In the genomic region with DNA sequence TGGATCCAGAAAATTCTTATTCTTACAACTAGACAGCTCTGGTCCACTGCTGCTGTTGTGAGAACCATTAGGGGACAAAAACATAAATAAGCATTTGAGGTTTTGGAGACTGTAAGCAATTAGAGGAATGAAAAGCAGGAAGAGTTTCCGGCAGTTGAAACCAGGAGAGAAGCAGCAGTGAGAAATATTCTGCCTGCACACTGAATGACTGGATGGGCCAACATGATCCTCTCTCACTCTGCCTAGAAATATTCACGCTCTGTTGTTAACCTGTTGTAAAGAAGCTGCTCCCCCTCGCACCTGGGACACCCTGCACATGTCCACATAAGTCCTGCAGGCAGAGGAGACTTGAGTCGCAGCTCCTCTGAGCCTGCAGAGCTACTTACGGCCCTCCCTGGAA, we compare ENCODE assay signal across 25 cellular contexts.
DNase-seq lines count a peak whose midpoint lies in the region; ATAC-seq, FAIRE-seq and TF ChIP-seq lines count a peak whose summit lies in the region.
"Had no signal": no experiment of that assay in that cellular context is flagged by ENCODE, and none has a peak within 500 bp of the region (broad histone marks: within the 10 kb centered on the region; RNA-seq: fewer than 3 reads in every experiment).

No MANE protein-coding gene starts in this region.

- no peak overlapping the region for H4K5ac ChIP-seq in H1 (ENCODE audit: insufficient read length, low read depth, low read length)

- no peak overlapping the region for H4K8ac ChIP-seq in H1 (ENCODE audit: extremely low read depth, insufficient read depth, low read length)

- WGBS in H1 (ENCODE audit: extremely low coverage in 1 of 2, insufficient coverage in 1 of 2, insufficient read length in 1 of 2, insufficient replicate concordance in 2 of 2, low coverage in 1 of 2, low lambda C conversion rate in 2 of 2, missing lambda C conversion rate in 1 of 2), 2 experiments, result 92% methylated on average over 5 of the region's 5 CpGs; no CpG with 5 or more reads in 1 of the 2 experiments

- no peak for TF ChIP-seq RAD21 in H1 (IDR thresholded peaks at IDR 0.05 in 1 of 2, conservative IDR thresholded peaks at IDR 0.05 in 1 of 2; ENCODE audit: low read depth in 2 of 2, low read length in 2 of 2)

- H3K23me2 ChIP-seq in H1 (ENCODE audit: low read depth, low read length), result no peaks in the 10 kb centered on the region

- H3K9ac ChIP-seq in SK-N-MC (ENCODE audit: insufficient read length) (peak overlapping the region; percentile 89), H1 (replicated peaks in 1 of 4; ENCODE audit: extremely low read depth in 1 of 4, low read depth in 3 of 4, low read length in 3 of 4) (no peak overlapping the region)

- peaks cover 19% of the 10 kb centered on the region for H3K4me1 Mint-ChIP-seq in GM23338
- H3K4me1 Mint-ChIP-seq in activated CD4-positive, alpha-beta memory T cell treated with anti-CD3 and anti-CD28 coated beads for 36 hours (ENCODE audit: low read depth), result peaks cover 41% of the 10 kb centered on the region

- no peaks in the 10 kb centered on the region for H3K79me1 ChIP-seq in H1 (ENCODE audit: low read depth, low read length)

- TF ChIP-seq EP300 in H1 (IDR thresholded peaks at IDR 0.05; ENCODE audit: borderline replicate concordance in 1 of 2, low read depth in 2 of 2, low read length in 2 of 2), result no peak

- TF ChIP-seq CTCF in GM23338 (conservative IDR thresholded peaks at IDR 0.05; ENCODE audit: low read depth in 2 of 2), result no peak
- no peak for TF ChIP-seq CTCF in H1 (IDR thresholded peaks at IDR 0.05; ENCODE audit: control extremely low read depth in 1 of 3, insufficient read depth in 1 of 3, low read depth in 1 of 3, low read length in 3 of 3)
- TF ChIP-seq CTCF in osteoblast (IDR thresholded peaks at IDR 0.05; ENCODE audit: extremely low read depth, low read depth, low read length), result no peak

- no peaks in the 10 kb centered on the region for H3K9me2 ChIP-seq in GM23338 (ENCODE audit: insufficient read depth)

- no peak overlapping the region for H2BK5ac ChIP-seq in H1 (ENCODE audit: low read depth, low read length)

- POLR2A ChIA-PET in H1 (lab: Charles Lee; ENCODE audit: partially characterized antibody), result no interaction called here
- POLR2A ChIA-PET in activated CD4-positive, alpha-beta memory T cell treated with anti-CD3 and anti-CD28 coated beads for 36 hours (lab: Charles Lee), result interaction anchor here (1.6 kb wide), 1 partner anchor 28 kb away, joined by 5 read pairs; no protein-coding TSS in a partner anchor

- no peak for TF ChIP-seq POLR2A in H1 (IDR thresholded peaks at IDR 0.05; ENCODE audit: control extremely low read depth in 1 of 2, low read depth in 2 of 2, low read length in 2 of 2)

- no peak overlapping the region for H3K23ac ChIP-seq in H1 (ENCODE audit: insufficient read length)

- DNase-seq in GM23338 (ENCODE audit: low spot score), result no peak
- DNase-seq in SK-N-MC (ENCODE audit: low read depth, low spot score), result peak; percentile 84
- DNase-seq in H1 (ENCODE audit: low read depth in 1 of 2, low spot score in 2 of 2), result no peak
- no peak for DNase-seq in osteoblast (ENCODE audit: insufficient read length, low spot score, missing footprints)
- no peak for DNase-seq in activated CD4-positive, alpha-beta memory T cell treated with anti-CD3 and anti-CD28 coated beads for 36 hours
- no peak for DNase-seq in cardiac septum (ENCODE audit: low spot score)
- DNase-seq: activated naive CD8-positive, alpha-beta T cell treated with anti-CD3 and anti-CD28 coated beads, Interleukin-2, amount 10 ng/mL, durations not matched to agents 7 days and 5 days; CD8-positive, alpha-beta memory T cell; dermis blood vessel endothelial cell; DMS79; H7; kidney glomerular epithelial cell; naive thymus-derived CD8-positive, alpha-beta T cell; NCI-H1105; NCI-H2081; NK-92 treated with Interleukin-12 subunit alpha and Interleukin-12 subunit beta, amount 100 ng/mL, for 24 hours; Peyer's patch; stimulated activated CD4-positive, alpha-beta T cell treated with anti-CD3 and anti-CD28 coated beads, Interleukin-1b, Interleukin-23, amount 100 ng/mL, for 48 hours; stimulated activated naive CD4-positive, alpha-beta T cell treated with Interleukin-2 at 50 U/mL for 16 hours had no signal

- H3K4me1 ChIP-seq in GM23338 (ENCODE audit: insufficient read depth), result peaks cover 10% of the 10 kb centered on the region; the same call in 1 of the 2 replicates
- H3K4me1 ChIP-seq in H1 (replicated peaks in 1 of 4; ENCODE audit: control insufficient read depth in 3 of 4, insufficient read depth in 4 of 4, low read length in 3 of 4), result peaks cover 0 to 6% (median 5%) of the 10 kb centered on the region in 4 experiments; a peak in 3 of 7 replicates
- H3K4me1 ChIP-seq in osteoblast (ENCODE audit: insufficient read depth, low read length), result peaks cover 34% of the 10 kb centered on the region
- H3K4me1 ChIP-seq: gastroesophageal sphincter, Peyer's patch, tibial nerve had no signal

- H3K4me2 ChIP-seq in GM23338 (no peak overlapping the region), H1 (ENCODE audit: insufficient read depth in 1 of 2, low read depth in 2 of 2, low read length in 2 of 2) (no peak overlapping the region), osteoblast (ENCODE audit: insufficient read depth, low read length) (peak overlapping the region; percentile 19)

- H2BK12ac ChIP-seq in H1 (ENCODE audit: low read depth, low read length), result no peak overlapping the region

- intact Hi-C loops in activated CD4-positive, alpha-beta memory T cell treated with anti-CD3 and anti-CD28 coated beads for 36 hours (cut with micrococcal nuclease), result loop anchor here (2.0 to 10.0 kb wide), 4 partner anchors 46 to 894 kb away; partner anchors contain the start of gene ZCCHC2
- intact Hi-C loops in cardiac septum (cut with DNase I), result no loop called here

- H3K27me3 ChIP-seq in GM23338 (ENCODE audit: insufficient read depth), result no peaks in the 10 kb centered on the region
- H3K27me3 ChIP-seq in H1 (replicated peaks in 1 of 4; ENCODE audit: control insufficient read depth in 3 of 4, extremely low read depth in 1 of 4, insufficient read depth in 3 of 4, low read length in 3 of 4), result no peaks in the 10 kb centered on the region
- H3K27me3 ChIP-seq in osteoblast (ENCODE audit: insufficient read depth, low read length), result no peaks in the 10 kb centered on the region
- H3K27me3 ChIP-seq: gastroesophageal sphincter, Peyer's patch, tibial nerve had no signal

- H3K18ac ChIP-seq in H1 (ENCODE audit: extremely low read depth, low read length), result no peak overlapping the region

- H3K9me3 Mint-ChIP-seq in GM23338, result no peaks in the 10 kb centered on the region; the same call in 2 of the 3 replicates
- no peaks in the 10 kb centered on the region for H3K9me3 Mint-ChIP-seq in activated CD4-positive, alpha-beta memory T cell treated with anti-CD3 and anti-CD28 coated beads for 36 hours
- H3K9me3 Mint-ChIP-seq: CD8-positive, alpha-beta memory T cell; naive thymus-derived CD8-positive, alpha-beta T cell had no signal

- FAIRE-seq in H1 (lab: Jason Lieb, UNC), result no peak

- H2BK20ac ChIP-seq in H1 (ENCODE audit: low read length), result peak overlapping the region; percentile 36; the same call in 1 of the 2 replicates

- no peak overlapping the region for H2AK5ac ChIP-seq in H1 (ENCODE audit: low read depth, low read length)

- H3K4me3 ChIP-seq in GM23338 (no peak overlapping the region), SK-N-MC (peak overlapping the region; percentile 70), H1 (ENCODE audit: extremely low read depth in 1 of 4, insufficient read depth in 2 of 4, low read depth in 3 of 4, low read length in 4 of 4) (no peak overlapping the region), osteoblast (ENCODE audit: insufficient read depth, low read length) (no peak overlapping the region)
- H3K4me3 ChIP-seq: gastroesophageal sphincter, Peyer's patch, tibial nerve had no signal

- H3K79me2 ChIP-seq in GM23338 (replicated peaks; ENCODE audit: insufficient read depth) (no peaks in the 10 kb centered on the region), H1 (ENCODE audit: control insufficient read depth in 1 of 2, insufficient read depth in 2 of 2, low read length in 2 of 2) (no peaks in the 10 kb centered on the region), osteoblast (ENCODE audit: insufficient read depth, low read length) (no peaks in the 10 kb centered on the region)

- H2AFZ ChIP-seq in GM23338 (peak overlapping the region; percentile 72; the same call in 1 of the 2 replicates), H1 (ENCODE audit: low read length) (no peak overlapping the region), osteoblast (ENCODE audit: low read length) (peak overlapping the region; percentile 16)

- no peak overlapping the region for H2BK120ac ChIP-seq in H1 (replicated peaks; ENCODE audit: low read depth, low read length)

- no peak overlapping the region for H3K27ac ChIP-seq in GM23338 (ENCODE audit: low read depth)
- H3K27ac ChIP-seq in SK-N-MC, result peak overlapping the region; percentile 100
- no peak overlapping the region for H3K27ac ChIP-seq in H1 (ENCODE audit: low read depth, low read length)
- H3K27ac ChIP-seq in osteoblast (ENCODE audit: low read depth, low read length), result no peak overlapping the region
- H3K27ac ChIP-seq: gastroesophageal sphincter, Peyer's patch, tibial nerve had no signal

- CTCF ChIA-PET in H1 (lab: Charles Lee; ENCODE audit: partially characterized antibody), result interaction anchor here (0.9 to 1.8 kb wide), 2 partner anchors 146 to 176 kb away, joined by 3 read pairs; no protein-coding TSS in a partner anchor
- CTCF ChIA-PET in activated CD4-positive, alpha-beta memory T cell treated with anti-CD3 and anti-CD28 coated beads for 36 hours (lab: Charles Lee), result no interaction called here

- H3K36me3 Mint-ChIP-seq in GM23338 (ENCODE audit: low read depth), result no peaks in the 10 kb centered on the region
- no peaks in the 10 kb centered on the region for H3K36me3 Mint-ChIP-seq in activated CD4-positive, alpha-beta memory T cell treated with anti-CD3 and anti-CD28 coated beads for 36 hours
- H3K36me3 Mint-ChIP-seq: activated naive CD8-positive, alpha-beta T cell treated with anti-CD3 and anti-CD28 coated beads, Interleukin-2, amount 10 ng/mL, durations not matched to agents 7 days and 5 days; CD8-positive, alpha-beta memory T cell; memory B cell; naive thymus-derived CD8-positive, alpha-beta T cell had no signal

- no peak overlapping the region for H2BK15ac ChIP-seq in H1 (ENCODE audit: low read length)

- H4K20me1 ChIP-seq in GM23338 (replicated peaks; ENCODE audit: insufficient read depth), result no peaks in the 10 kb centered on the region
- no peaks in the 10 kb centered on the region for H4K20me1 ChIP-seq in H1 (replicated peaks in 1 of 2; ENCODE audit: control insufficient read depth in 1 of 2, insufficient read depth in 2 of 2, low read length in 2 of 2)
- no peaks in the 10 kb centered on the region for H4K20me1 ChIP-seq in osteoblast (ENCODE audit: insufficient read depth, low read length)

- H3K9me3 ChIP-seq in SK-N-MC (ENCODE audit: low read depth, low read length), result no peaks in the 10 kb centered on the region
- H3K9me3 ChIP-seq in H1 (ENCODE audit: insufficient read depth in 2 of 2, low read depth in 1 of 2, low read length in 1 of 2), result no peaks in the 10 kb centered on the region
- H3K9me3 ChIP-seq in osteoblast (ENCODE audit: low read depth, low read length), result no peaks in the 10 kb centered on the region
- H3K9me3 ChIP-seq: gastroesophageal sphincter, Peyer's patch, tibial nerve had no signal

- H3K14ac ChIP-seq in H1 (ENCODE audit: insufficient read length), result no peak overlapping the region

- H3K36me3 ChIP-seq in GM23338 (ENCODE audit: insufficient read depth) (no peaks in the 10 kb centered on the region), SK-N-MC (ENCODE audit: insufficient read depth, low read length) (no peaks in the 10 kb centered on the region), H1 (ENCODE audit: control insufficient read depth in 2 of 4, insufficient read depth in 4 of 4, low read length in 3 of 4) (no peaks in the 10 kb centered on the region), osteoblast (ENCODE audit: insufficient read depth, low read length) (no peaks in the 10 kb centered on the region)
- H3K36me3 ChIP-seq: gastroesophageal sphincter, Peyer's patch, tibial nerve had no signal

- H3K27me3 Mint-ChIP-seq in GM23338 (ENCODE audit: insufficient read depth, low read depth, poor library complexity), result peaks cover 6% of the 10 kb centered on the region
- peaks cover 25% of the 10 kb centered on the region for H3K27me3 Mint-ChIP-seq in activated CD4-positive, alpha-beta memory T cell treated with anti-CD3 and anti-CD28 coated beads for 36 hours

- no peak overlapping the region for H3K56ac ChIP-seq in H1 (replicated peaks; ENCODE audit: insufficient read length, low read depth, low read length)

- H4K91ac ChIP-seq in H1 (replicated peaks; ENCODE audit: insufficient read length, low read length), result no peak overlapping the region

- H3F3A ChIP-seq in GM23338 (replicated peaks; ENCODE audit: low read depth), result no peaks in the 10 kb centered on the region

- no peak overlapping the region for H3K27ac Mint-ChIP-seq in GM23338
- H3K27ac Mint-ChIP-seq in activated CD4-positive, alpha-beta memory T cell treated with anti-CD3 and anti-CD28 coated beads for 36 hours, result no peak overlapping the region
- H3K27ac Mint-ChIP-seq: activated naive CD8-positive, alpha-beta T cell treated with anti-CD3 and anti-CD28 coated beads, Interleukin-2, amount 10 ng/mL, durations not matched to agents 7 days and 5 days; memory B cell; progenitor cell of endocrine pancreas had no signal

- H3K4ac ChIP-seq in H1 (replicated peaks; ENCODE audit: insufficient read length, low read depth, low read length), result no peak overlapping the region

- no peak overlapping the region for H3K4me3 Mint-ChIP-seq in GM23338
- no peak overlapping the region for H3K4me3 Mint-ChIP-seq in activated CD4-positive, alpha-beta memory T cell treated with anti-CD3 and anti-CD28 coated beads for 36 hours
- H3K4me3 Mint-ChIP-seq: naive thymus-derived CD8-positive, alpha-beta T cell had no signal

- ATAC-seq in GM23338, result no peak
- ATAC-seq in HG03135 (IDR thresholded peaks at IDR 0.05; ENCODE audit: unreplicated experiment), result no peak
- no peak for ATAC-seq in HG03025 (IDR thresholded peaks at IDR 0.05; ENCODE audit: low FRiP score, unreplicated experiment)
- ATAC-seq: gastroesophageal sphincter; naive thymus-derived CD8-positive, alpha-beta T cell had no signal
